Comparison of ENCODE assay signal across 12 cellular contexts in genomic region chr16:1330260-1330914, GRCh38. TPM values are rescaled to one million over a fixed set of nuclear protein-coding genes. Genes with fewer than 3 reads are reported as not detected.
A peak's percentile ranks its signal among the peaks of the same experiment; 100 is the strongest.
DNase-seq lines count a peak whose midpoint lies in the region; ATAC-seq, FAIRE-seq and TF ChIP-seq lines count a peak whose summit lies in the region.
"Had no signal": no experiment of that assay in that cellular context is flagged by ENCODE, and none has a peak within 500 bp of the region (broad histone marks: within the 10 kb centered on the region; RNA-seq: fewer than 3 reads in every experiment).

No MANE protein-coding gene starts in this region.

- H3K4me3 Mint-ChIP-seq in MCF 10A (ENCODE audit: unreplicated experiment): no peak overlapping the region
- H3K4me3 Mint-ChIP-seq: stimulated activated naive CD8-positive, alpha-beta T cell treated with anti-CD3 and anti-CD28 coated beads, Interleukin-15, Interleukin-2, amounts not matched to agents 100 ng/mL and 50 ng/mL, for 24 hours had no signal

- intact Hi-C loops in MCF 10A (cut with micrococcal nuclease): no loop called here
- intact Hi-C loops in breast epithelium (cut with DNase I; ENCODE audit: low total_unique reads): no loop called here

- no peaks in the 10 kb centered on the region for H3K36me3 Mint-ChIP-seq in MCF 10A (ENCODE audit: insufficient read depth, unreplicated experiment)

- no peak overlapping the region for H3K27ac Mint-ChIP-seq in MCF 10A (ENCODE audit: low read depth, unreplicated experiment)
- H3K27ac Mint-ChIP-seq: stimulated activated naive CD8-positive, alpha-beta T cell treated with anti-CD3 and anti-CD28 coated beads, Interleukin-15, Interleukin-2, amounts not matched to agents 100 ng/mL and 50 ng/mL, for 24 hours had no signal

- no peak for FAIRE-seq in frontal cortex (lab: Jason Lieb, UNC)

- TF ChIP-seq POLR2A in breast epithelium (IDR thresholded peaks at IDR 0.05): no peak

- H3K36me3 ChIP-seq in breast epithelium: peaks cover under 1% of the 10 kb centered on the region

- ATAC-seq in stimulated activated naive CD8-positive, alpha-beta T cell treated with anti-CD3 and anti-CD28 coated beads, Interleukin-15, Interleukin-2, amounts not matched to agents 100 U/mL and 50 U/mL, for 24 hours: no peak
- no peak for ATAC-seq in HG03139 (IDR thresholded peaks at IDR 0.05; ENCODE audit: unreplicated experiment)

- peaks cover 22 to 26% of the 10 kb centered on the region in 2 donors for H3K4me1 ChIP-seq in breast epithelium

- no peak overlapping the region for H3K4me3 ChIP-seq in breast epithelium
- H3K4me3 ChIP-seq in fibroblast of mammary gland (ENCODE audit: control insufficient read depth, low read depth, low read length): no peak overlapping the region

- BruUV-seq in MCF 10A (replicated peaks; lab: Mats Ljungman, UMichigan): no TSS peak

- POLR2A ChIA-PET in MCF 10A (lab: Yijun Ruan, JAX): no interaction called here

- peak overlapping the region in 1 of 2 donors; percentile 89 for H3K27ac ChIP-seq in breast epithelium

- H3K4me1 Mint-ChIP-seq in MCF 10A (ENCODE audit: insufficient read depth, unreplicated experiment): no peaks in the 10 kb centered on the region

- H3K9me3 ChIP-seq in breast epithelium: peaks cover 0 to 8% of the 10 kb centered on the region in 2 donors

- no peak for DNase-seq in MCF 10A (ENCODE audit: unreplicated experiment)
- no peak for DNase-seq in breast epithelium (ENCODE audit: low spot score in 2 of 2)
- peak; percentile 11 for DNase-seq in NCI-H82 treated with DMSO at 0.1 percent for 48 hours (lab: John Stamatoyannopoulos, UW; ENCODE audit: unreplicated experiment)
- no peak for DNase-seq in fibroblast of mammary gland (ENCODE audit: low read depth)
- peak; percentile 56 for DNase-seq in stimulated activated naive CD8-positive, alpha-beta T cell treated with anti-CD3 and anti-CD28 coated beads, Interleukin-15, Interleukin-2, amounts not matched to agents 100 U/mL and 50 U/mL, for 24 hours
- DNase-seq in cerebellar nuclear complex (lab: John Stamatoyannopoulos, UW): no peak
- no peak for DNase-seq in frontal cortex (ENCODE audit: low spot score in 2 of 2)
- DNase-seq: DMS153, head of caudate nucleus, Kasumi-1 had no signal

- peaks cover 6 to 31% of the 10 kb centered on the region in 2 donors for H3K27me3 ChIP-seq in breast epithelium

- peaks cover 13% of the 10 kb centered on the region for H3K27me3 Mint-ChIP-seq in MCF 10A (ENCODE audit: insufficient read depth, unreplicated experiment)

- peak; percentile 37 for TF ChIP-seq CTCF in MCF 10A (IDR thresholded peaks at IDR 0.05; ENCODE audit: unreplicated experiment)
- no peak for TF ChIP-seq CTCF in breast epithelium (IDR thresholded peaks at IDR 0.05)
- peak; percentile 56 for TF ChIP-seq CTCF in fibroblast of mammary gland (conservative IDR thresholded peaks at IDR 0.05; ENCODE audit: control insufficient read depth, insufficient read depth, low read depth, low read length)

- H3K9me3 Mint-ChIP-seq in MCF 10A (ENCODE audit: unreplicated experiment): no peaks in the 10 kb centered on the region
- H3K9me3 Mint-ChIP-seq: stimulated activated naive CD8-positive, alpha-beta T cell treated with anti-CD3 and anti-CD28 coated beads, Interleukin-15, Interleukin-2, amounts not matched to agents 100 ng/mL and 50 ng/mL, for 24 hours had no signal

- CTCF ChIA-PET in MCF 10A (lab: Yijun Ruan, JAX): interaction anchor here (0.6 to 1.0 kb wide), 4 partner anchors 12 to 593 kb away, joined by 3 read pairs; no protein-coding TSS in a partner anchor

RNA-seq across cellular contexts. Expression of gene BAIAP3, which starts 3.1 kb away (rescaled TPM):
- total RNA-seq in MCF 10A (2022) (0.49 and 0.75 TPM in 2 replicates), breast epithelium (1 to 10 TPM; 2.7 to 8.2 (median 7.3) TPM), frontal cortex (11.4 TPM)

RNA-seq across cellular contexts. Expression of gene UBE2I, which starts 21.0 kb away (rescaled TPM):
- total RNA-seq in MCF 10A (2022) (163 and 172 TPM in 2 replicates), breast epithelium (10 to 100 TPM; 52.5 to 67.8 (median 62.2) TPM), frontal cortex (48.5 TPM)

RNA-seq across cellular contexts. Expression of gene TSR3, which starts 21.3 kb away (rescaled TPM):
- total RNA-seq in MCF 10A (2022) (49.6 and 58.2 TPM in 2 replicates), breast epithelium (10 to 100 TPM; 54.4 to 72.3 (median 59.6) TPM), frontal cortex (39.5 TPM)

RNA-seq across cellular contexts. Expression of gene GNPTG, which starts 21.3 kb away (rescaled TPM):
- total RNA-seq in MCF 10A (2022) (37.6 and 41.6 TPM in 2 replicates), breast epithelium (10 to 100 TPM; 50.5 to 89.3 (median 58.4) TPM), frontal cortex (17.9 TPM)

Comparison
In these comparisons a context has a peak if more than half of its experiments do, and no peak if none do; other contexts are left out.
1. CTCF ChIP-seq: peak in MCF 10A (single experiment) and fibroblast of mammary gland (single experiment); none in breast epithelium (0 of 3).
2. DNase-seq: peak in NCI-H82 treated with DMSO at 0.1 percent for 48 hours (single experiment) and stimulated activated naive CD8-positive, alpha-beta T cell treated with anti-CD3 and anti-CD28 coated beads, Interleukin-15, Interleukin-2, amounts not matched to agents 100 U/mL and 50 U/mL, for 24 hours (single experiment); none in MCF 10A (single experiment), breast epithelium (0 of 2), fibroblast of mammary gland (single experiment), cerebellar nuclear complex (0 of 2) and frontal cortex (0 of 2).